ENCODE assay signal across 18 cellular contexts in genomic region chr5:153429734-153430133, GRCh38.
DNase-seq lines count a peak whose midpoint lies in the region; ATAC-seq, FAIRE-seq and TF ChIP-seq lines count a peak whose summit lies in the region.
"Had no signal": no experiment of that assay in that cellular context is flagged by ENCODE, and none has a peak within 500 bp of the region (broad histone marks: within the 10 kb centered on the region; RNA-seq: fewer than 3 reads in every experiment).

No MANE protein-coding gene starts in this region.

- in situ Hi-C loops in HepG2 (cut with HindIII; ENCODE audit: extremely low pct_ligation_motif_present, low pct_unique_long_range_greater_than_20kb), result no loop called here

- H3K9me3 ChIP-seq in HepG2 (ENCODE audit: low read length) (no peaks in the 10 kb centered on the region), right lobe of liver (no peaks in the 10 kb centered on the region), trophoblast cell (ENCODE audit: insufficient read depth, low read depth, low read length) (no peaks in the 10 kb centered on the region)
- H3K9me3 ChIP-seq: Caco-2, psoas muscle, upper lobe of right lung had no signal

- CTCF ChIA-PET in HepG2 (lab: Yijun Ruan, JAX; ENCODE audit: low intra/inter-chr PET ratio, low total read pairs), result no interaction called here

- H4K91ac ChIP-seq in trophoblast cell (ENCODE audit: low read depth, low read length), result no peak overlapping the region

- H3K23ac ChIP-seq in mesendoderm (ENCODE audit: low read length) (no peak overlapping the region), trophoblast cell (ENCODE audit: low read length) (no peak overlapping the region)

- H2AFZ ChIP-seq in HepG2 (ENCODE audit: low read length) (no peak overlapping the region), trophoblast cell (ENCODE audit: insufficient read depth, low read length, poor library complexity) (no peak overlapping the region)

- no peak overlapping the region for H4K8ac ChIP-seq in mesendoderm (ENCODE audit: low read depth, low read length)
- H4K8ac ChIP-seq in trophoblast cell (ENCODE audit: low read depth, low read length), result no peak overlapping the region

- no peak overlapping the region for H2BK5ac ChIP-seq in mesendoderm (ENCODE audit: low read length)
- H2BK5ac ChIP-seq in trophoblast cell (ENCODE audit: low read depth, low read length, poor library complexity), result no peak overlapping the region

- TF ChIP-seq CTCF in HepG2 (CRISPR knock-in tag; IDR thresholded peaks at IDR 0.05) (no peak), right lobe of liver (IDR thresholded peaks at IDR 0.05) (no peak)

- H3K27ac ChIP-seq in HepG2 (ENCODE audit: extremely low read length, insufficient read depth, low read length) (no peak overlapping the region), right lobe of liver (no peak overlapping the region), mesendoderm (ENCODE audit: low read depth, low read length) (no peak overlapping the region), trophoblast cell (ENCODE audit: low read depth, low read length) (no peak overlapping the region)
- H3K27ac ChIP-seq: psoas muscle, upper lobe of right lung had no signal

- ATAC-seq in HepG2, result no peak
- ATAC-seq in right lobe of liver, result no peak
- peak; percentile 88 for ATAC-seq in GM21786 (IDR thresholded peaks at IDR 0.05; ENCODE audit: unreplicated experiment)
- peak; percentile 57 for ATAC-seq in HG03175 (IDR thresholded peaks at IDR 0.05; ENCODE audit: unreplicated experiment)
- ATAC-seq: psoas muscle, upper lobe of right lung had no signal

- BruUV-seq in HepG2 (replicated peaks; lab: Mats Ljungman, UMichigan), result no TSS peak

- no peak overlapping the region for H4K5ac ChIP-seq in mesendoderm (ENCODE audit: low read length)

- H3K79me1 ChIP-seq in mesendoderm (ENCODE audit: low read length) (no peaks in the 10 kb centered on the region), trophoblast cell (ENCODE audit: low read length) (no peaks in the 10 kb centered on the region)

- no peak overlapping the region for H3K9ac ChIP-seq in HepG2 (ENCODE audit: insufficient read depth, low read depth, low read length)
- no peak overlapping the region for H3K9ac ChIP-seq in mesendoderm (ENCODE audit: low read length)
- H3K9ac ChIP-seq in trophoblast cell (ENCODE audit: low read length), result no peak overlapping the region

- 0% methylated on average over 1 of the region's 1 CpG for WGBS in HepG2 (ENCODE audit: low lambda C conversion rate)
- WGBS in right lobe of liver (ENCODE audit: insufficient coverage, low coverage, low lambda C conversion rate, missing lambda C conversion rate), result no CpG with 5 or more reads among the region's 1 CpG
- no CpG with 5 or more reads among the region's 1 CpG for WGBS in mesendoderm (ENCODE audit: extremely low coverage, insufficient coverage, low lambda C conversion rate)
- WGBS in trophoblast cell (ENCODE audit: extremely low coverage, insufficient coverage, insufficient read length), result no CpG with 5 or more reads among the region's 1 CpG

- H4K12ac ChIP-seq in trophoblast cell (ENCODE audit: low read depth, low read length), result no peak overlapping the region

- H2BK120ac ChIP-seq in mesendoderm (ENCODE audit: low read depth, low read length), result no peak overlapping the region
- H2BK120ac ChIP-seq in trophoblast cell (ENCODE audit: insufficient read depth, low read length, poor library complexity), result no peak overlapping the region

- H3K4me3 ChIP-seq in HepG2 (replicated peaks in 1 of 3; ENCODE audit: insufficient read depth in 1 of 3, low read depth in 2 of 3, low read length in 3 of 3) (no peak overlapping the region), right lobe of liver (no peak overlapping the region), mesendoderm (ENCODE audit: low read length) (no peak overlapping the region), trophoblast cell (ENCODE audit: low read depth, low read length) (no peak overlapping the region)
- H3K4me3 ChIP-seq: psoas muscle, upper lobe of right lung had no signal

- no peak overlapping the region for H3K4ac ChIP-seq in mesendoderm (ENCODE audit: low read depth, low read length)
- H3K4ac ChIP-seq in trophoblast cell (ENCODE audit: low read depth, low read length), result no peak overlapping the region

- no peaks in the 10 kb centered on the region for H3K27me3 ChIP-seq in HepG2 (ENCODE audit: control insufficient read depth in 1 of 2, insufficient read depth in 2 of 2, low read length in 2 of 2)
- no peaks in the 10 kb centered on the region for H3K27me3 ChIP-seq in right lobe of liver
- H3K27me3 ChIP-seq in mesendoderm (ENCODE audit: insufficient read depth, low read length, poor library complexity), result no peaks in the 10 kb centered on the region
- H3K27me3 ChIP-seq in trophoblast cell (ENCODE audit: insufficient read depth, low read length), result no peaks in the 10 kb centered on the region
- H3K27me3 ChIP-seq: upper lobe of right lung had no signal

- no peak overlapping the region for H3K56ac ChIP-seq in mesendoderm (ENCODE audit: low read length)

- H2AK5ac ChIP-seq in mesendoderm (ENCODE audit: low read length) (no peak overlapping the region), trophoblast cell (ENCODE audit: low read length) (no peak overlapping the region)

- TF ChIP-seq RAD21 in HepG2 (CRISPR knock-in tag; IDR thresholded peaks at IDR 0.05), result no peak

- H3K36me3 ChIP-seq in HepG2 (replicated peaks in 1 of 2; ENCODE audit: control insufficient read depth in 1 of 2, insufficient read depth in 2 of 2, low read length in 2 of 2), result no peaks in the 10 kb centered on the region
- no peaks in the 10 kb centered on the region for H3K36me3 ChIP-seq in right lobe of liver
- H3K36me3 ChIP-seq in mesendoderm (ENCODE audit: control insufficient read depth, insufficient read depth, low read length), result no peaks in the 10 kb centered on the region
- no peaks in the 10 kb centered on the region for H3K36me3 ChIP-seq in trophoblast cell (ENCODE audit: control insufficient read depth in 1 of 2, insufficient read depth in 2 of 2, low read length in 2 of 2)
- H3K36me3 ChIP-seq: upper lobe of right lung had no signal

- no peak for TF ChIP-seq EP300 in HepG2 (IDR thresholded peaks at IDR 0.05; ENCODE audit: low read depth in 2 of 2, low read length in 2 of 2)
- no peak for TF ChIP-seq EP300 in HepG2 (CRISPR knock-in tag; IDR thresholded peaks at IDR 0.05; ENCODE audit: borderline replicate concordance)

- no peak for DNase-seq in HepG2 (ENCODE audit: low spot score)
- no peak for DNase-seq in right lobe of liver
- no peak for DNase-seq in mesendoderm
- DNase-seq in D341Med (ENCODE audit: low spot score), result no peak
- no peak for DNase-seq in trophoblast cell
- DNase-seq in foreskin melanocyte, result no peak
- DNase-seq: activated B cell treated with CpG ODN at 0.5 μM for 24 hours, Caco-2, KG1, kidney, NCI-H1436, NCI-H524, psoas muscle, SW 1271, upper lobe of right lung had no signal

- intact Hi-C loops in HepG2 (cut with micrococcal nuclease; ENCODE audit: unreplicated experiment), result no loop called here
- intact Hi-C loops in right lobe of liver (cut with DNase I), result no loop called here

- no peak overlapping the region for H3K14ac ChIP-seq in trophoblast cell (ENCODE audit: low read length)

- no peak overlapping the region for H2BK15ac ChIP-seq in mesendoderm (replicated peaks; ENCODE audit: low read depth)

- peak overlapping the region; percentile 39 for H3K18ac ChIP-seq in mesendoderm (ENCODE audit: low read length)
- H3K18ac ChIP-seq in trophoblast cell (ENCODE audit: low read length), result no peak overlapping the region

- FAIRE-seq in HepG2 (lab: Jason Lieb, UNC), result no peak
- FAIRE-seq: kidney, RCC 7860 had no signal

- H3K79me2 ChIP-seq in HepG2 (ENCODE audit: insufficient read depth, low read length) (no peaks in the 10 kb centered on the region), mesendoderm (ENCODE audit: control insufficient read depth, insufficient read depth, low read length) (no peaks in the 10 kb centered on the region), trophoblast cell (ENCODE audit: control insufficient read depth, insufficient read depth, low read length, poor library complexity) (no peaks in the 10 kb centered on the region)

- H3K4me2 ChIP-seq in HepG2 (ENCODE audit: low read depth, low read length) (no peak overlapping the region), mesendoderm (ENCODE audit: low read length) (no peak overlapping the region), trophoblast cell (ENCODE audit: low read length) (no peak overlapping the region)

- POLR2A ChIA-PET in HepG2 (lab: Yijun Ruan, JAX), result no interaction called here

- no peak for TF ChIP-seq POLR2A in HepG2 (IDR thresholded peaks at IDR 0.05; ENCODE audit: insufficient read depth in 1 of 2, low read depth in 2 of 2, low read length in 2 of 2)
- no peak for TF ChIP-seq POLR2A in right lobe of liver (IDR thresholded peaks at IDR 0.05)

- H3K4me1 ChIP-seq in HepG2 (ENCODE audit: insufficient read depth, low read length) (no peaks in the 10 kb centered on the region), right lobe of liver (no peaks in the 10 kb centered on the region), mesendoderm (ENCODE audit: control insufficient read depth, low read depth, low read length) (no peaks in the 10 kb centered on the region), trophoblast cell (ENCODE audit: control insufficient read depth in 1 of 2, insufficient read depth in 2 of 2, low read length in 2 of 2) (no peaks in the 10 kb centered on the region)
- H3K4me1 ChIP-seq: Caco-2, psoas muscle, upper lobe of right lung had no signal

- H4K20me1 ChIP-seq in HepG2 (ENCODE audit: insufficient read depth, low read length), result no peaks in the 10 kb centered on the region

- no peak overlapping the region for H2BK12ac ChIP-seq in trophoblast cell (ENCODE audit: low read length)

TF ChIP-seq in HepG2, 621 proteins besides CTCF, POLR2A, EP300 and RAD21:
- TF ChIP-seq GABPB1 (CRISPR knock-in tag; IDR thresholded peaks at IDR 0.05), result no peak
- TF ChIP-seq CEBPB (IDR thresholded peaks at IDR 0.05; ENCODE audit: borderline replicate concordance, low read depth, low read length), result peak; percentile 29; the same call in 1 of the 2 replicates

Comparison
In these comparisons a context has a peak if more than half of its experiments do, and no peak if none do; other contexts are left out.
1. ATAC-seq: peak in GM21786 (single experiment) and HG03175 (single experiment); none in HepG2 (single experiment) and right lobe of liver (0 of 4).